1 cellular context compared by ENCODE assay signal in genomic region chr18:79798346-79798998, GRCh38.
A peak's percentile ranks its signal among the peaks of the same experiment; 100 is the strongest.
TF ChIP-seq lines count a peak whose summit lies in the region.

No MANE protein-coding gene starts in this region.

TF ChIP-seq in H1, 55 proteins besides CTCF, POLR2A, EP300 and RAD21 (continued from another document):
- TF ChIP-seq, protein P1, sequence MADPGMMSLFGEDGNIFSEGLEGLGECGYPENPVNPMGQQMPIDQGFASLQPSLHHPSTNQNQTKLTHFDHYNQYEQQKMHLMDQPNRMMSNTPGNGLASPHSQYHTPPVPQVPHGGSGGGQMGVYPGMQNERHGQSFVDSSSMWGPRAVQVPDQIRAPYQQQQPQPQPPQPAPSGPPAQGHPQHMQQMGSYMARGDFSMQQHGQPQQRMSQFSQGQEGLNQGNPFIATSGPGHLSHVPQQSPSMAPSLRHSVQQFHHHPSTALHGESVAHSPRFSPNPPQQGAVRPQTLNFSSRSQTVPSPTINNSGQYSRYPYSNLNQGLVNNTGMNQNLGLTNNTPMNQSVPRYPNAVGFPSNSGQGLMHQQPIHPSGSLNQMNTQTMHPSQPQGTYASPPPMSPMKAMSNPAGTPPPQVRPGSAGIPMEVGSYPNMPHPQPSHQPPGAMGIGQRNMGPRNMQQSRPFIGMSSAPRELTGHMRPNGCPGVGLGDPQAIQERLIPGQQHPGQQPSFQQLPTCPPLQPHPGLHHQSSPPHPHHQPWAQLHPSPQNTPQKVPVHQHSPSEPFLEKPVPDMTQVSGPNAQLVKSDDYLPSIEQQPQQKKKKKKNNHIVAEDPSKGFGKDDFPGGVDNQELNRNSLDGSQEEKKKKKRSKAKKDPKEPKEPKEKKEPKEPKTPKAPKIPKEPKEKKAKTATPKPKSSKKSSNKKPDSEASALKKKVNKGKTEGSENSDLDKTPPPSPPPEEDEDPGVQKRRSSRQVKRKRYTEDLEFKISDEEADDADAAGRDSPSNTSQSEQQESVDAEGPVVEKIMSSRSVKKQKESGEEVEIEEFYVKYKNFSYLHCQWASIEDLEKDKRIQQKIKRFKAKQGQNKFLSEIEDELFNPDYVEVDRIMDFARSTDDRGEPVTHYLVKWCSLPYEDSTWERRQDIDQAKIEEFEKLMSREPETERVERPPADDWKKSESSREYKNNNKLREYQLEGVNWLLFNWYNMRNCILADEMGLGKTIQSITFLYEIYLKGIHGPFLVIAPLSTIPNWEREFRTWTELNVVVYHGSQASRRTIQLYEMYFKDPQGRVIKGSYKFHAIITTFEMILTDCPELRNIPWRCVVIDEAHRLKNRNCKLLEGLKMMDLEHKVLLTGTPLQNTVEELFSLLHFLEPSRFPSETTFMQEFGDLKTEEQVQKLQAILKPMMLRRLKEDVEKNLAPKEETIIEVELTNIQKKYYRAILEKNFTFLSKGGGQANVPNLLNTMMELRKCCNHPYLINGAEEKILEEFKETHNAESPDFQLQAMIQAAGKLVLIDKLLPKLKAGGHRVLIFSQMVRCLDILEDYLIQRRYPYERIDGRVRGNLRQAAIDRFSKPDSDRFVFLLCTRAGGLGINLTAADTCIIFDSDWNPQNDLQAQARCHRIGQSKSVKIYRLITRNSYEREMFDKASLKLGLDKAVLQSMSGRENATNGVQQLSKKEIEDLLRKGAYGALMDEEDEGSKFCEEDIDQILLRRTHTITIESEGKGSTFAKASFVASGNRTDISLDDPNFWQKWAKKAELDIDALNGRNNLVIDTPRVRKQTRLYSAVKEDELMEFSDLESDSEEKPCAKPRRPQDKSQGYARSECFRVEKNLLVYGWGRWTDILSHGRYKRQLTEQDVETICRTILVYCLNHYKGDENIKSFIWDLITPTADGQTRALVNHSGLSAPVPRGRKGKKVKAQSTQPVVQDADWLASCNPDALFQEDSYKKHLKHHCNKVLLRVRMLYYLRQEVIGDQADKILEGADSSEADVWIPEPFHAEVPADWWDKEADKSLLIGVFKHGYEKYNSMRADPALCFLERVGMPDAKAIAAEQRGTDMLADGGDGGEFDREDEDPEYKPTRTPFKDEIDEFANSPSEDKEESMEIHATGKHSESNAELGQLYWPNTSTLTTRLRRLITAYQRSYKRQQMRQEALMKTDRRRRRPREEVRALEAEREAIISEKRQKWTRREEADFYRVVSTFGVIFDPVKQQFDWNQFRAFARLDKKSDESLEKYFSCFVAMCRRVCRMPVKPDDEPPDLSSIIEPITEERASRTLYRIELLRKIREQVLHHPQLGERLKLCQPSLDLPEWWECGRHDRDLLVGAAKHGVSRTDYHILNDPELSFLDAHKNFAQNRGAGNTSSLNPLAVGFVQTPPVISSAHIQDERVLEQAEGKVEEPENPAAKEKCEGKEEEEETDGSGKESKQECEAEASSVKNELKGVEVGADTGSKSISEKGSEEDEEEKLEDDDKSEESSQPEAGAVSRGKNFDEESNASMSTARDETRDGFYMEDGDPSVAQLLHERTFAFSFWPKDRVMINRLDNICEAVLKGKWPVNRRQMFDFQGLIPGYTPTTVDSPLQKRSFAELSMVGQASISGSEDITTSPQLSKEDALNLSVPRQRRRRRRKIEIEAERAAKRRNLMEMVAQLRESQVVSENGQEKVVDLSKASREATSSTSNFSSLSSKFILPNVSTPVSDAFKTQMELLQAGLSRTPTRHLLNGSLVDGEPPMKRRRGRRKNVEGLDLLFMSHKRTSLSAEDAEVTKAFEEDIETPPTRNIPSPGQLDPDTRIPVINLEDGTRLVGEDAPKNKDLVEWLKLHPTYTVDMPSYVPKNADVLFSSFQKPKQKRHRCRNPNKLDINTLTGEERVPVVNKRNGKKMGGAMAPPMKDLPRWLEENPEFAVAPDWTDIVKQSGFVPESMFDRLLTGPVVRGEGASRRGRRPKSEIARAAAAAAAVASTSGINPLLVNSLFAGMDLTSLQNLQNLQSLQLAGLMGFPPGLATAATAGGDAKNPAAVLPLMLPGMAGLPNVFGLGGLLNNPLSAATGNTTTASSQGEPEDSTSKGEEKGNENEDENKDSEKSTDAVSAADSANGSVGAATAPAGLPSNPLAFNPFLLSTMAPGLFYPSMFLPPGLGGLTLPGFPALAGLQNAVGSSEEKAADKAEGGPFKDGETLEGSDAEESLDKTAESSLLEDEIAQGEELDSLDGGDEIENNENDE (IDR thresholded peaks at IDR 0.05; ENCODE audit: insufficient replicate concordance, low read length), result no peak
- 0 out of 4 replicates have a peak, but pooled peaks of 1 of the 2 experiments have one; percentile 6 for TF ChIP-seq SIN3A (conservative IDR thresholded peaks at IDR 0.05 in 1 of 2, IDR thresholded peaks at IDR 0.05 in 1 of 2; ENCODE audit: low read depth in 1 of 2, low read length in 2 of 2)
- TF ChIP-seq SUZ12 (IDR thresholded peaks at IDR 0.05; ENCODE audit: low read length), result peak; percentile 87
